Comparison of ENCODE assay signal across 3 cellular contexts in genomic region chr14:21470890-21471289, GRCh38.
TF ChIP-seq lines count a peak whose summit lies in the region.

No MANE protein-coding gene starts in this region.

TF ChIP-seq in HEK293T, 16 proteins besides CTCF, POLR2A, EP300 and RAD21:
- peak; percentile 67 for TF ChIP-seq ZNF384 (IDR thresholded peaks at IDR 0.05)

TF ChIP-seq in WTC11, 78 proteins besides CTCF, POLR2A, EP300 and RAD21:
- TF ChIP-seq ZNF121 (CRISPR knock-in tag; IDR thresholded peaks at IDR 0.05), result 0 out of 2 replicates have a peak, but pooled peaks have one; percentile 12

TF ChIP-seq in K562, 482 proteins besides CTCF, POLR2A, EP300 and RAD21:
- peak; percentile 93 for TF ChIP-seq ZBTB33 (CRISPR knock-in tag; IDR thresholded peaks at IDR 0.05)
- TF ChIP-seq ZNF121 (CRISPR knock-in tag; conservative IDR thresholded peaks at IDR 0.05), result peak; percentile 33; the same call in 1 of the 2 replicates
